In the genomic region with DNA sequence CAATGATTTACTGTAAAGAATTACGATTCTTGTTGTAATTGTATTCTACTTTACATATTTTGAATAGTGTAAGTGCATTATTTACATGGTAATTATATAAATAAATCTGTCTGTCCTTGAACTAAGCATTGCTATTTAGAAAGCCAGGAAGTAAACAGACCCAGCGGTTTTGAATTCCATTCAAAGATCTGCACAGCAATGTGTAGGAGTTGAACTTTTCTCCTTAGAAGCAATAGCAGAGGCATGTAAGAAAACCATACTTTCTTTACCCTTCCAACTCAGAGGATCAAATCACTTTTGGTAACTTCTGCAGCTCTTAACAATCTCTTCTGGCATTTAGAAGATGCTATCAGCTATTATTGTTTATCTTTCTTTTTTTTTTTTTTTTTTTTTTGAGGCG, we compare ENCODE assay signal across 22 cellular contexts.
"Had no signal": no experiment of that assay in that cellular context is flagged by ENCODE, and none has a peak within 500 bp of the region (broad histone marks: within the 10 kb centered on the region; RNA-seq: fewer than 3 reads in every experiment).

No MANE protein-coding gene starts in this region.

- H3K9me3 ChIP-seq: prostate gland, thyroid gland, vagina had no signal

- H3K27me3 ChIP-seq: esophagus squamous epithelium, left lung, right atrium auricular region, stomach, thyroid gland, vagina had no signal

- H3K4me3 ChIP-seq: coronary artery, esophagus squamous epithelium, left lung, prostate gland, right atrium auricular region, stomach, thyroid gland, vagina had no signal

- H3K36me3 ChIP-seq: esophagus squamous epithelium, left lung, prostate gland, right atrium auricular region, stomach, thyroid gland, vagina had no signal

- H3K4me1 ChIP-seq: esophagus squamous epithelium, left lung, prostate gland, right atrium auricular region, stomach, thyroid gland, vagina had no signal

- DNase-seq: dermis blood vessel endothelial cell; effector memory CD4-positive, alpha-beta T cell; esophagus squamous epithelium; foreskin melanocyte; kidney; left lung; mammary epithelial cell; naive thymus-derived CD8-positive, alpha-beta T cell; nephron progenitor cell; nucleus accumbens; stimulated activated CD4-positive, alpha-beta T cell treated with anti-CD3 and anti-CD28 coated beads, Interleukin-2, amount 100 ng/mL, for 24 hours; stimulated activated CD4-positive, alpha-beta T cell treated with anti-CD3 and anti-CD28 coated beads, Interleukin-4, amount 100 ng/mL, for 24 hours; stimulated activated naive CD4-positive, alpha-beta T cell treated with Interleukin-2 at 50 U/mL for 16 hours; stomach; thyroid gland; trophoblast cell had no signal

- H3K27ac ChIP-seq: coronary artery, esophagus squamous epithelium, left lung, prostate gland, right atrium auricular region, stomach, thyroid gland, vagina had no signal

- ATAC-seq: left lung; naive thymus-derived CD8-positive, alpha-beta T cell; sciatic nerve; stimulated activated effector memory CD8-positive, alpha-beta T cell treated with anti-CD3 and anti-CD28 coated beads, Interleukin-12 subunit alpha, Interleukin-12 subunit beta, amount 100 ng/mL, for 72 hours had no signal
